Comparison of ENCODE assay signal across 7 cellular contexts in the genomic region with DNA sequence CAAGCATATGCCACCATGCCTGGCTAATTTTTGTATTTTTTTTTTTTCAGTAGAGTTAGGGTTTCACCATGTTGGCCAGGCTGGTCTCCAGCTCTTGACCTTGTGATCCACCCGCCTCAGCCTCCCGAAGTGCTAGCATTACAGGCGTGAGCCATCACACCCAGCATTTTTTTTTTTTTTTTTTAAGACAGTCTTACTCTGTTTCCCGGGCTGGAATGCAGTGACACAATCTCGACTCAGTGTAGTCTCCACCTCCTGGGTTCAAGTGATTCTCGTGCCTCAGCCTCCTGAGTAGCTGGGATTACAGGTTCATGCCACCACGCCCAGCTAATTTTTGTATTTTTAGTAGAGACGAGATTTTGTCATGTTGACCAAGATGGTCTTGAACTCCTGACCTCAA. TPM values are rescaled to one million over a fixed set of nuclear protein-coding genes. Genes with fewer than 3 reads are reported as not detected.
DNase-seq lines count a peak whose midpoint lies in the region; ATAC-seq, FAIRE-seq and TF ChIP-seq lines count a peak whose summit lies in the region.
"Not testable (repeated sequence)": the region's sequence is repeated elsewhere in the genome, so short reads cannot be mapped to it uniquely, and the experiment has no call there.

No MANE protein-coding gene starts in this region.

- intact Hi-C loops in activated CD4-positive, alpha-beta T cell treated with anti-CD3 and anti-CD28 coated beads for 36 hours (cut with DNase I, micrococcal nuclease); natural killer cell (cut with micrococcal nuclease): not testable (repeated sequence)
- intact Hi-C loops in GM12878 (cut with micrococcal nuclease; ENCODE audit: unreplicated experiment): loop anchor here (2.0 to 5.0 kb wide), 2 partner anchors 14 to 69 kb away; no protein-coding TSS in a partner anchor

- H3K4me2 ChIP-seq in BLaER1 (peak overlapping the region; percentile 75), GM12878 (ENCODE audit: control insufficient read depth, insufficient read depth) (peak overlapping the region; percentile 54)

- not testable (repeated sequence) for DNase-seq in GM18507 (ENCODE audit: extremely low spot score, insufficient read length, low read depth); activated CD4-positive, alpha-beta T cell treated with anti-CD3 and anti-CD28 coated beads for 36 hours; GM12878 (ENCODE audit: low read depth, low spot score); epithelial cell of prostate (ENCODE audit: low read depth, low spot score); natural killer cell
- peak; percentile 48 for DNase-seq in M059J (ENCODE audit: low read depth)

- not testable (repeated sequence) for H2AFZ ChIP-seq in GM12878 (ENCODE audit: control insufficient read depth, low read depth, low read length)

- H3K27me3 Mint-ChIP-seq in activated CD4-positive, alpha-beta T cell treated with anti-CD3 and anti-CD28 coated beads for 36 hours; natural killer cell (ENCODE audit: low read depth in 2 of 2): not testable (repeated sequence)

- H3K27ac ChIP-seq in BLaER1 (peak overlapping the region; percentile 47; the same call in 1 of the 2 replicates), epithelial cell of prostate (peak overlapping the region; percentile 46)
- not testable (repeated sequence) for H3K27ac ChIP-seq in GM12878 (ENCODE audit: control insufficient read depth, insufficient read depth)

- H3K27ac Mint-ChIP-seq in activated CD4-positive, alpha-beta T cell treated with anti-CD3 and anti-CD28 coated beads for 36 hours: peak overlapping the region; percentile 31
- H3K27ac Mint-ChIP-seq in natural killer cell: peak overlapping the region; percentile 44 to 58

- SMC1A ChIA-PET in GM12878 (lab: Charles Lee; ENCODE audit: uncharacterized antibody, unreplicated experiment): interaction anchor here (0.6 to 1.9 kb wide), 6 partner anchors 10 to 78 kb away, joined by 3 to 6 read pairs (median 3); partner anchors contain the start of gene NAT10

- H3K36me3 ChIP-seq in BLaER1: peaks cover 74% of the 10 kb centered on the region
- H3K36me3 ChIP-seq in GM12878 (ENCODE audit: control insufficient read depth in 2 of 2, insufficient read depth in 2 of 2, low read length in 1 of 2): peaks cover 0 to 20% of the 10 kb centered on the region in 2 experiments; a peak in 3 of 4 replicates

- H3K4me3 ChIP-seq in BLaER1: not testable (repeated sequence)
- peak overlapping the region; percentile 5; the same call in 1 of the 2 replicates for H3K4me3 ChIP-seq in GM12878

- FAIRE-seq in GM18507 (lab: Jason Lieb, UNC): peak; percentile 51
- not testable (repeated sequence) for FAIRE-seq in GM12878 (lab: Jason Lieb, UNC)

- H3K4me3 Mint-ChIP-seq in activated CD4-positive, alpha-beta T cell treated with anti-CD3 and anti-CD28 coated beads for 36 hours: not testable (repeated sequence)
- H3K4me3 Mint-ChIP-seq in natural killer cell: peak overlapping the region; percentile 31

- not testable (repeated sequence) for TF ChIP-seq CTCF in GM12878 (IDR thresholded peaks at IDR 0.05 in 2 of 3, conservative IDR thresholded peaks at IDR 0.05 in 1 of 3; ENCODE audit: control insufficient read depth in 2 of 3, extremely low read depth in 1 of 3, insufficient read depth in 1 of 3, low read depth in 3 of 3, low read length in 3 of 3); natural killer cell (IDR thresholded peaks at IDR 0.05)

- not testable (repeated sequence) for H3K9ac ChIP-seq in BLaER1; GM12878 (ENCODE audit: control insufficient read depth, insufficient read depth, low read length)

- POLR2A ChIA-PET in activated CD4-positive, alpha-beta T cell treated with anti-CD3 and anti-CD28 coated beads for 36 hours (lab: Charles Lee): interaction anchor here (0.6 kb wide), 1 partner anchor 620 kb away, joined by 3 read pairs; no protein-coding TSS in a partner anchor
- POLR2A ChIA-PET in GM12878 (lab: Charles Lee): interaction anchor here (0.6 to 0.8 kb wide), 2 partner anchors 18 to 40 kb away, joined by 3 to 7 read pairs; no protein-coding TSS in a partner anchor

- TF ChIP-seq POLR2A in GM12878 (IDR thresholded peaks at IDR 0.05; ENCODE audit: low read depth, low read length): not testable (repeated sequence)

- in situ Hi-C loops in GM12878 (cut with MboI): not testable (repeated sequence)

- not testable (repeated sequence) for H3K9me3 ChIP-seq in BLaER1; GM12878 (replicated peaks; ENCODE audit: control insufficient read depth, insufficient read depth, low read length)

- H3K4me1 ChIP-seq in BLaER1: peaks cover 62% of the 10 kb centered on the region
- peaks cover 31% of the 10 kb centered on the region for H3K4me1 ChIP-seq in GM12878 (ENCODE audit: control insufficient read depth, insufficient read depth, low read length)

- ATAC-seq in activated CD4-positive, alpha-beta T cell treated with anti-CD3 and anti-CD28 coated beads for 36 hours; GM12878; natural killer cell: not testable (repeated sequence)

- TF ChIP-seq EP300 in GM12878 (IDR thresholded peaks at IDR 0.05; ENCODE audit: borderline replicate concordance in 1 of 2, control insufficient read depth in 1 of 2, low read depth in 2 of 2, low read length in 2 of 2): not testable (repeated sequence)

- peaks cover 66% of the 10 kb centered on the region for H3K4me1 Mint-ChIP-seq in activated CD4-positive, alpha-beta T cell treated with anti-CD3 and anti-CD28 coated beads for 36 hours
- H3K4me1 Mint-ChIP-seq in natural killer cell: peaks cover 63 to 68% of the 10 kb centered on the region in 2 donors

- not testable (repeated sequence) for TF ChIP-seq RAD21 in GM12878 (IDR thresholded peaks at IDR 0.05; ENCODE audit: insufficient read depth, low read depth, low read length)

- RAD21 ChIA-PET in GM12878 (lab: Charles Lee; ENCODE audit: unreplicated experiment): interaction anchor here (1.1 kb wide), 1 partner anchor 9 kb away, joined by 3 read pairs; no protein-coding TSS in a partner anchor

- BruUV-seq in GM12878 (replicated peaks; lab: Mats Ljungman, UMichigan): not testable (repeated sequence)

- peaks cover 100% of the 10 kb centered on the region for H4K20me1 ChIP-seq in BLaER1
- H4K20me1 ChIP-seq in GM12878 (ENCODE audit: control insufficient read depth, insufficient read depth): not testable (repeated sequence)

- not testable (repeated sequence) for H3K27me3 ChIP-seq in BLaER1; GM12878 (replicated peaks in 1 of 2; ENCODE audit: control insufficient read depth in 2 of 2, insufficient read depth in 2 of 2, low read length in 1 of 2)

- CTCF ChIA-PET in activated CD4-positive, alpha-beta T cell treated with anti-CD3 and anti-CD28 coated beads for 36 hours (lab: Charles Lee): not testable (repeated sequence)
- CTCF ChIA-PET in GM12878 (lab: Yijun Ruan, JAX): interaction anchor here (1.0 kb wide), 1 partner anchor 13 kb away, joined by 3 read pairs; no protein-coding TSS in a partner anchor

- H3K79me2 ChIP-seq in GM12878 (ENCODE audit: control insufficient read depth, insufficient read depth, low read length): peaks cover 91% of the 10 kb centered on the region

- not testable (repeated sequence) for H3K9me3 Mint-ChIP-seq in activated CD4-positive, alpha-beta T cell treated with anti-CD3 and anti-CD28 coated beads for 36 hours (ENCODE audit: low read depth); natural killer cell

- peaks cover 43% of the 10 kb centered on the region for H3K36me3 Mint-ChIP-seq in activated CD4-positive, alpha-beta T cell treated with anti-CD3 and anti-CD28 coated beads for 36 hours (ENCODE audit: low read depth)
- H3K36me3 Mint-ChIP-seq in natural killer cell: not testable (repeated sequence)

- 66% methylated on average over 8 of the region's 8 CpGs for WGBS in GM12878 (ENCODE audit: insufficient coverage, insufficient replicate concordance, low lambda C conversion rate, missing lambda C conversion rate)

RNA-seq across cellular contexts. Expression of gene CAPRIN1, which starts 15.2 kb away (rescaled TPM):
- total RNA-seq in M059J (2014; rRNA removed; shearing (Covaris generic)): 172 and 283 TPM in 2 replicates
- 100 to 1,000 TPM; 295 to 316 TPM for total RNA-seq in activated CD4-positive, alpha-beta T cell treated with anti-CD3 and anti-CD28 coated beads for 36 hours
- 231 and 249 TPM in 2 replicates for total RNA-seq in GM12878 (2013; cell fraction: nucleolus; rRNA removed)
- total RNA-seq in GM12878 (2014; rRNA removed) (187 and 189 TPM in 2 replicates), GM12878 (2014; rRNA removed; fragmentation: Illumina TruSeq; extraction: Trizol) (205 and 207 TPM in 2 replicates), GM12878 (2021) (224 and 228 TPM in 2 replicates), natural killer cell (100 to 1,000 TPM; 118 to 158 (median 137) TPM)
- 68.7 TPM for polyA plus RNA-seq in GM12878 (2011; ENCODE audit: low read depth)
- polyA plus RNA-seq in GM12878 (2011; rRNA removed) (199 and 225 TPM in 2 replicates), GM12878 (2014; fragmentation: Illumina TruSeq; extraction: Trizol) (222 and 255 TPM in 2 replicates), GM12878 (2014; fragmentation: Nextera tagmentation; extraction: Ambion mirVana) (10 to 100 TPM; 50.4 to 51.8 TPM), GM12878 (2014; rRNA removed) (174 and 210 TPM in 2 replicates), GM12878 (2016; fragmentation: Nextera tagmentation; extraction: Ambion mirVana) (100 to 1,000 TPM; 184 to 195 TPM)
- polyA plus RNA-seq in GM12878 (2011; cell fraction: cytosol; rRNA removed): 185 and 199 TPM in 2 replicates
- 116 and 139 TPM in 2 replicates for polyA plus RNA-seq in GM12878 (2011; cell fraction: nucleus; rRNA removed)
- 87.9 and 112 TPM in 2 replicates for polyA plus RNA-seq in GM12878 (2012)
- polyA minus RNA-seq in GM12878 (2011; rRNA and poly(A)+ RNA removed): 351 and 411 TPM in 2 replicates
- 105 and 131 TPM in 2 replicates for polyA minus RNA-seq in GM12878 (2011; cell fraction: cytosol; rRNA and poly(A)+ RNA removed)
- polyA minus RNA-seq in GM12878 (2011; cell fraction: nucleus; rRNA and poly(A)+ RNA removed): 78.6 and 134 TPM in 2 replicates

RNA-seq across cellular contexts. Expression of gene NAT10, which starts 38.7 kb away (rescaled TPM):
- total RNA-seq in M059J (2014; rRNA removed; shearing (Covaris generic)): 22.5 and 40.3 TPM in 2 replicates
- total RNA-seq in activated CD4-positive, alpha-beta T cell treated with anti-CD3 and anti-CD28 coated beads for 36 hours: 100 to 1,000 TPM; 142 to 147 TPM
- 84.6 and 91.9 TPM in 2 replicates for total RNA-seq in GM12878 (2013; cell fraction: nucleolus; rRNA removed)
- total RNA-seq in GM12878 (2014; rRNA removed): 45.2 and 52.2 TPM in 2 replicates
- 57.3 and 59.3 TPM in 2 replicates for total RNA-seq in GM12878 (2014; rRNA removed; fragmentation: Illumina TruSeq; extraction: Trizol)
- 92.3 and 93.8 TPM in 2 replicates for total RNA-seq in GM12878 (2021)
- 39.1 TPM for polyA plus RNA-seq in GM12878 (2011; ENCODE audit: low read depth)
- 66.9 and 82.8 TPM in 2 replicates for polyA plus RNA-seq in GM12878 (2011; rRNA removed)
- polyA plus RNA-seq in GM12878 (2011; cell fraction: cytosol; rRNA removed): 78.5 and 82.7 TPM in 2 replicates
- polyA plus RNA-seq in GM12878 (2011; cell fraction: nucleus; rRNA removed): 90.3 and 97.2 TPM in 2 replicates
- polyA plus RNA-seq in GM12878 (2012): 46.2 and 56.8 TPM in 2 replicates
- polyA plus RNA-seq in GM12878 (2014; fragmentation: Illumina TruSeq; extraction: Trizol): 72.0 and 73.0 TPM in 2 replicates
- 10 to 100 TPM; 45.1 to 72.5 TPM for polyA plus RNA-seq in GM12878 (2014; fragmentation: Nextera tagmentation; extraction: Ambion mirVana)
- 59.2 and 63.0 TPM in 2 replicates for polyA plus RNA-seq in GM12878 (2014; rRNA removed)
- 10 to 100 TPM; 92.5 to 95.5 TPM for polyA plus RNA-seq in GM12878 (2016; fragmentation: Nextera tagmentation; extraction: Ambion mirVana)
- polyA minus RNA-seq in GM12878 (2011; rRNA and poly(A)+ RNA removed): 101 and 114 TPM in 2 replicates
- polyA minus RNA-seq in GM12878 (2011; cell fraction: cytosol; rRNA and poly(A)+ RNA removed): 44.4 and 58.6 TPM in 2 replicates
- polyA minus RNA-seq in GM12878 (2011; cell fraction: nucleus; rRNA and poly(A)+ RNA removed): 44.4 and 74.2 TPM in 2 replicates
- 10 to 100 TPM; 40.3 to 53.6 (median 42.8) TPM for total RNA-seq in natural killer cell
